Comparison of ENCODE assay signal across 27 cellular contexts in the genomic region with DNA sequence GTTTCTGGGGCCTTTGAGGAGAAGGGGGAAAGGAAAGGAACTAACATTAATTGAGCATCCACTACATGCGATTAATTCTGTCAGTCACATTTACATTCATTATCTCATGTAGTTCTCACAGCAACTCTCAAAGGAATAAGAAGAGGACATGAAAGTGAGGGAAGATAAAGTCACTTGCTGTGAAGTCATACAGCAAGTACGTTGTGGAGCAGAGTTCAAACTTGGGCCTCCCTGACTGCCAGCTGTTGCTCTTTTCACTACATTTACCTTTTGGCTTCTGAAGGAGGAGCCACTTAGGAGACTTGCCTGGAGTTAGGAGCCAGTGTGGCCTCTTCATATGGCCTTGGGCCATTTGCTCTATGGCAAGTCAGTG. TPM values are rescaled to one million over a fixed set of nuclear protein-coding genes. Genes with fewer than 3 reads are reported as not detected.
DNase-seq lines count a peak whose midpoint lies in the region; ATAC-seq and TF ChIP-seq lines count a peak whose summit lies in the region.
"Had no signal": no experiment of that assay in that cellular context is flagged by ENCODE, and none has a peak within 500 bp of the region (broad histone marks: within the 10 kb centered on the region; RNA-seq: fewer than 3 reads in every experiment).

No MANE protein-coding gene starts in this region.

- H3K27me3 Mint-ChIP-seq in neural progenitor cell (ENCODE audit: insufficient read depth, low read depth), result peaks cover 6% of the 10 kb centered on the region
- H3K27me3 Mint-ChIP-seq: activated naive CD4-positive, alpha-beta T cell treated with anti-CD3 and anti-CD28 coated beads, Interleukin-2, amount 10 ng/mL, durations not matched to agents 7 days and 5 days had no signal

- H3K27ac ChIP-seq in left ventricle myocardium inferior (replicated peaks) (peak overlapping the region; percentile 18), right atrium auricular region (no peak overlapping the region), subcutaneous abdominal adipose tissue (ENCODE audit: low read depth, low read length) (peak overlapping the region; percentile 87), neural progenitor cell (no peak overlapping the region), colonic mucosa (no peak overlapping the region)
- H3K27ac ChIP-seq: BLaER1 treated with 17β-estradiol and CSF1 and Interleukin-3, amounts not matched to agents 10 nM and 100 nM; gastroesophageal sphincter; Peyer's patch; sigmoid colon; SJCRH30 had no signal

- intact Hi-C loops in left ventricle myocardium inferior (cut with micrococcal nuclease), result no loop called here
- intact Hi-C loops in colonic mucosa (cut with DNase I), result no loop called here

- no peaks in the 10 kb centered on the region for H3K27me3 ChIP-seq in left ventricle myocardium inferior (ENCODE audit: low read depth)
- H3K27me3 ChIP-seq in right atrium auricular region, result no peaks in the 10 kb centered on the region
- H3K27me3 ChIP-seq in adipocyte (replicated peaks; ENCODE audit: control insufficient read depth, insufficient read depth, low read length), result no peaks in the 10 kb centered on the region
- no peaks in the 10 kb centered on the region for H3K27me3 ChIP-seq in subcutaneous abdominal adipose tissue (ENCODE audit: control insufficient read depth in 5 of 5, insufficient read depth in 4 of 5, low read length in 5 of 5)
- H3K27me3 ChIP-seq in neural progenitor cell, result no peaks in the 10 kb centered on the region
- H3K27me3 ChIP-seq in colonic mucosa, result no peaks in the 10 kb centered on the region
- H3K27me3 ChIP-seq: BLaER1 treated with 17β-estradiol and CSF1 and Interleukin-3, amounts not matched to agents 10 nM and 100 nM; gastroesophageal sphincter; Peyer's patch; sigmoid colon; SJCRH30 had no signal

- no peak overlapping the region for H2AFZ ChIP-seq in neural progenitor cell (replicated peaks)

- H3K4me1 ChIP-seq in left ventricle myocardium inferior (peaks cover 17% of the 10 kb centered on the region), right atrium auricular region (peaks cover 0 to 8% of the 10 kb centered on the region in 2 donors), adipocyte (ENCODE audit: control insufficient read depth, insufficient read depth, low read length) (peaks cover 30% of the 10 kb centered on the region), subcutaneous abdominal adipose tissue (ENCODE audit: control insufficient read depth in 5 of 5, insufficient read depth in 5 of 5, low read length in 5 of 5) (peaks cover 0 to 21% (median 9%) of the 10 kb centered on the region in 5 donors), neural progenitor cell (peaks cover 8% of the 10 kb centered on the region), colonic mucosa (no peaks in the 10 kb centered on the region)

- H3K4me3 ChIP-seq in left ventricle myocardium inferior (no peak overlapping the region), right atrium auricular region (no peak overlapping the region), adipocyte (ENCODE audit: low read length) (no peak overlapping the region), subcutaneous abdominal adipose tissue (ENCODE audit: low read depth in 1 of 5, low read length in 5 of 5) (no peak overlapping the region), neural progenitor cell (no peak overlapping the region), colonic mucosa (no peak overlapping the region)
- H3K4me3 ChIP-seq: BLaER1 treated with 17β-estradiol and CSF1 and Interleukin-3, amounts not matched to agents 10 nM and 100 nM; gastroesophageal sphincter; Peyer's patch; sigmoid colon; SJCRH30 had no signal

- H3K79me2 ChIP-seq in neural progenitor cell (ENCODE audit: low read depth), result peaks cover 22% of the 10 kb centered on the region

- ATAC-seq in left lobe of liver, result peak; percentile 26
- ATAC-seq: esophagus mucosa, gastroesophageal sphincter had no signal

- no peaks in the 10 kb centered on the region for H3F3A ChIP-seq in neural progenitor cell (ENCODE audit: low read depth)

- peaks cover 19% of the 10 kb centered on the region for H3K9me3 ChIP-seq in left ventricle myocardium inferior (replicated peaks)
- H3K9me3 ChIP-seq in right atrium auricular region, result no peaks in the 10 kb centered on the region
- H3K9me3 ChIP-seq in adipocyte (ENCODE audit: control insufficient read depth, low read length), result peaks cover 10% of the 10 kb centered on the region
- H3K9me3 ChIP-seq in subcutaneous abdominal adipose tissue (ENCODE audit: control insufficient read depth in 5 of 5, low read length in 5 of 5), result peaks cover 4 to 9% (median 8%) of the 10 kb centered on the region in 5 donors
- no peaks in the 10 kb centered on the region for H3K9me3 ChIP-seq in neural progenitor cell (ENCODE audit: low read depth)
- H3K9me3 ChIP-seq in colonic mucosa, result no peaks in the 10 kb centered on the region
- H3K9me3 ChIP-seq: Peyer's patch, sigmoid colon, SJCRH30 had no signal

- peaks cover 8% of the 10 kb centered on the region for H4K20me1 ChIP-seq in neural progenitor cell (ENCODE audit: low read depth)

- peaks cover 68% of the 10 kb centered on the region for H3K36me3 Mint-ChIP-seq in neural progenitor cell

- TF ChIP-seq CTCF in left ventricle myocardium inferior (IDR thresholded peaks at IDR 0.05; ENCODE audit: borderline replicate concordance) (no peak), right atrium auricular region (IDR thresholded peaks at IDR 0.05) (no peak), neural progenitor cell (IDR thresholded peaks at IDR 0.05) (no peak), colonic mucosa (IDR thresholded peaks at IDR 0.05) (no peak)

- no peak for DNase-seq in left ventricle myocardium inferior
- no peak for DNase-seq in right atrium auricular region (ENCODE audit: low spot score)
- peak; percentile 20 for DNase-seq in adipocyte (ENCODE audit: low read depth)
- DNase-seq in left lobe of liver (ENCODE audit: low spot score), result no peak
- no peak for DNase-seq in neural progenitor cell (ENCODE audit: low spot score)
- DNase-seq in central memory CD4-positive, alpha-beta T cell, result no peak
- DNase-seq in colonic mucosa, result no peak
- DNase-seq: activated CD4-positive, alpha-beta T cell treated with anti-CD3 and anti-CD28 coated beads for 4 hours; activated naive CD4-positive, alpha-beta T cell treated with anti-CD3 and anti-CD28 coated beads, Interleukin-2, amount 10 ng/mL, durations not matched to agents 7 days and 5 days; activated T-cell treated with anti-CD3 and anti-CD28 coated beads, Interleukin-2, amount 50 U/mL, for 48 hours; cerebellar nuclear complex; effector CD8-positive, alpha-beta T cell; left cardiac atrium; NCI-H1417; NCI-H2081 treated with DMSO at 0.1 percent for 48 hours; nephron progenitor cell; NK-92 treated with Interleukin-12 subunit alpha and Interleukin-12 subunit beta, amount 100 ng/mL, for 24 hours; Peyer's patch; posterior cingulate gyrus; sigmoid colon; substantia nigra had no signal

- H3K9me3 Mint-ChIP-seq in neural progenitor cell, result peaks cover 46% of the 10 kb centered on the region

- H3K36me3 ChIP-seq in left ventricle myocardium inferior (peaks cover 33% of the 10 kb centered on the region), right atrium auricular region (peaks cover 22% of the 10 kb centered on the region), adipocyte (ENCODE audit: control insufficient read depth, insufficient read depth, low read length, severe bottlenecking) (peaks cover 23% of the 10 kb centered on the region), subcutaneous abdominal adipose tissue (ENCODE audit: control insufficient read depth in 5 of 5, insufficient read depth in 5 of 5, low read length in 5 of 5) (peaks cover 0 to 28% (median 18%) of the 10 kb centered on the region in 5 donors), neural progenitor cell (peaks cover 4% of the 10 kb centered on the region), colonic mucosa (no peaks in the 10 kb centered on the region)

- no peak overlapping the region for H3K27ac Mint-ChIP-seq in neural progenitor cell
- H3K27ac Mint-ChIP-seq: activated naive CD4-positive, alpha-beta T cell treated with anti-CD3 and anti-CD28 coated beads, Interleukin-2, amount 10 ng/mL, durations not matched to agents 7 days and 5 days; mesothelial cell of epicardium; nephron progenitor cell had no signal

- H3K4me1 Mint-ChIP-seq in neural progenitor cell, result peaks cover 14% of the 10 kb centered on the region

- H3K4me2 ChIP-seq in neural progenitor cell, result no peak overlapping the region
- H3K4me2 ChIP-seq: BLaER1 treated with 17β-estradiol and CSF1 and Interleukin-3, amounts not matched to agents 10 nM and 100 nM had no signal

- no peak overlapping the region for H3K4me3 Mint-ChIP-seq in neural progenitor cell
- H3K4me3 Mint-ChIP-seq: activated naive CD4-positive, alpha-beta T cell treated with anti-CD3 and anti-CD28 coated beads, Interleukin-2, amount 10 ng/mL, durations not matched to agents 7 days and 5 days; mesothelial cell of epicardium; nephron progenitor cell had no signal

- H3K9ac ChIP-seq in adipocyte (ENCODE audit: low read length), result peak overlapping the region; percentile 52
- H3K9ac ChIP-seq in subcutaneous abdominal adipose tissue (ENCODE audit: low read length in 5 of 5), result peak overlapping the region in 2 of 5 donors; percentile 4 to 52
- H3K9ac ChIP-seq in neural progenitor cell, result no peak overlapping the region
- no peak overlapping the region for H3K9ac ChIP-seq in colonic mucosa (ENCODE audit: low read depth in 2 of 2, low read length in 2 of 2)
- H3K9ac ChIP-seq: BLaER1 treated with 17β-estradiol and CSF1 and Interleukin-3, amounts not matched to agents 10 nM and 100 nM had no signal

RNA-seq across cellular contexts. Expression of a gene that starts 6.2 kb away (rescaled TPM):
- total RNA-seq in left ventricle myocardium inferior, result 8.9 TPM
- total RNA-seq in right atrium auricular region, result 10 to 100 TPM; 10.2 to 11.6 TPM
- total RNA-seq in left lobe of liver, result 6.8 TPM
- 17.6 and 20.8 TPM in 2 replicates for total RNA-seq in neural progenitor cell (ENCODE audit: low replicate concordance)
- total RNA-seq in colonic mucosa, result 1 to 10 TPM; 5.1 to 6.2 TPM

RNA-seq across cellular contexts. Expression of a gene that starts 35.4 kb away (rescaled TPM):
- total RNA-seq in left ventricle myocardium inferior (10.9 TPM), right atrium auricular region (10 to 100 TPM; 14.5 to 22.1 TPM), left lobe of liver (6.9 TPM), neural progenitor cell (ENCODE audit: low replicate concordance) (55.5 and 103 TPM in 2 replicates), colonic mucosa (10 to 100 TPM; 14.0 to 22.9 TPM)

RNA-seq across cellular contexts. Expression of a gene that starts 35.7 kb away (rescaled TPM):
- total RNA-seq in left ventricle myocardium inferior (4.7 TPM), right atrium auricular region (1 to 10 TPM; 3.3 to 5.6 TPM), left lobe of liver (15.1 TPM), neural progenitor cell (ENCODE audit: low replicate concordance) (2.2 and 5.5 TPM in 2 replicates), colonic mucosa (10 to 100 TPM in 1 of 2 donors, 1 to 10 TPM in 1; 9.0 to 13.3 TPM)

Comparison
In these comparisons a context has a peak if more than half of its experiments do, and no peak if none do; other contexts are left out.
1. H3K27ac ChIP-seq: peak in left ventricle myocardium inferior (single experiment) and subcutaneous abdominal adipose tissue (single experiment); none in right atrium auricular region (0 of 2), neural progenitor cell (single experiment) and colonic mucosa (single experiment).